In genomic region chr1:165917166-165917565, GRCh38 we compare ENCODE assay signal across 9 cellular contexts.
"Had no signal": no experiment of that assay in that cellular context is flagged by ENCODE, and none has a peak within 500 bp of the region (broad histone marks: within the 10 kb centered on the region; RNA-seq: fewer than 3 reads in every experiment).

No MANE protein-coding gene starts in this region.

- ATAC-seq: GM23338, HCT116 had no signal

- H3K9me3 ChIP-seq: HAP-1 had no signal

- H3K4me3 Mint-ChIP-seq: GM23338, H9, HFFc6 had no signal

- H3K27ac ChIP-seq: GM23248 had no signal

- H3K4me3 ChIP-seq: GM23248, GM23338, HAP-1 had no signal

- H3K4me1 ChIP-seq: HAP-1 had no signal

- H3K9me3 Mint-ChIP-seq: GM23338, H9, HFFc6 had no signal

- H3K27ac Mint-ChIP-seq: GM23338, HFFc6 had no signal

- H3K36me3 ChIP-seq: HAP-1 had no signal

- DNase-seq: GM23248, GOT3, H7, H9, HCEC 1CT, HFFc6 had no signal
